27 cellular contexts compared by ENCODE assay signal in the genomic region with DNA sequence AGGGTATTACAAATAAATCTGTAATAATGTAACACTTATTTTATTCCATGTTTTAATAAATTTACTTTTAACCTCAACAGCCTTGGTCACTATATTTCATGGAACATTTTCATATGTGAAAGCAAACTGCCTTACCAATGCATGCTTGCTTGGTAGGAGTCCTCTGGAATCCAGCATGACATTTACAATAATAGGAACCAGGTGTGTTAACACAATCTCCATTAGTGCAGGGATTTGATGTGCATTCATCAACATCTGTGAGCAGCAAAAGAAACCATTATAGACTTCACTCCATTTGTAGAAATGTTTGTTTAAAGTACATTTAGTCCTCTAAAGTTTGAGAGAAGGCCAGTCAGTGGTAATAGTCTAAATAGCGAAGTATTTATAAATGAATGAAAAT.
"Had no signal": no experiment of that assay in that cellular context is flagged by ENCODE, and none has a peak within 500 bp of the region (broad histone marks: within the 10 kb centered on the region; RNA-seq: fewer than 3 reads in every experiment).

No MANE protein-coding gene starts in this region.

- H3K27me3 ChIP-seq: esophagus muscularis mucosa, neural progenitor cell, tibial artery had no signal

- H3K4me3 ChIP-seq: coronary artery, esophagus muscularis mucosa, neural progenitor cell, psoas muscle, skin epidermis, tibial artery had no signal

- ATAC-seq: activated CD8-positive, alpha-beta T cell treated with anti-CD3 and anti-CD28 coated beads, Interleukin-2, amount 10 ng/mL, durations not matched to agents 7 days and 5 days; left cardiac atrium; psoas muscle; right cardiac atrium; stimulated activated effector memory CD8-positive, alpha-beta T cell treated with anti-CD3 and anti-CD28 coated beads, Interleukin-12 subunit alpha, Interleukin-12 subunit beta, amount 100 ng/mL, for 72 hours; stimulated activated naive CD8-positive, alpha-beta T cell treated with anti-CD3 and anti-CD28 coated beads, Interleukin-15, amount 100 ng/mL, for 72 hours had no signal

- H3K27ac Mint-ChIP-seq: activated CD8-positive, alpha-beta T cell treated with anti-CD3 and anti-CD28 coated beads, Interleukin-2, amount 10 ng/mL, durations not matched to agents 7 days and 5 days; activated T-helper 1 cell treated with anti-CD3 and anti-CD28 coated beads, Interleukin-12 subunit alpha, Interleukin-12 subunit beta, Interleukin-2, Interleukin-4 antibody, amounts not matched to agents 30 ng/mL and 10 ng/mL and 1 ng/mL, durations not matched to agents 14 hours and 24 hours and 36 hours; naive B cell; stimulated activated effector memory CD8-positive, alpha-beta T cell treated with anti-CD3 and anti-CD28 coated beads, Interleukin-12 subunit alpha, Interleukin-12 subunit beta, amount 100 ng/mL, for 72 hours; stimulated activated naive CD8-positive, alpha-beta T cell treated with anti-CD3 and anti-CD28 coated beads, Interleukin-15, amount 100 ng/mL, for 72 hours had no signal

- H3K9ac ChIP-seq: neural progenitor cell had no signal

- H3K4me2 ChIP-seq: neural progenitor cell had no signal

- H3K27ac ChIP-seq: coronary artery, neural progenitor cell, psoas muscle, skin epidermis, tibial artery had no signal

- H3K36me3 ChIP-seq: esophagus muscularis mucosa, tibial artery had no signal

- H3K9me3 Mint-ChIP-seq: activated T-helper 1 cell treated with anti-CD3 and anti-CD28 coated beads, Interleukin-12 subunit alpha, Interleukin-12 subunit beta, Interleukin-2, Interleukin-4 antibody, amounts not matched to agents 30 ng/mL and 10 ng/mL and 1 ng/mL, durations not matched to agents 14 hours and 24 hours and 36 hours; neural progenitor cell; stimulated activated effector memory CD8-positive, alpha-beta T cell treated with anti-CD3 and anti-CD28 coated beads, Interleukin-12 subunit alpha, Interleukin-12 subunit beta, amount 100 ng/mL, for 72 hours; stimulated activated naive CD8-positive, alpha-beta T cell treated with anti-CD3 and anti-CD28 coated beads, Interleukin-15, amount 100 ng/mL, for 72 hours had no signal

- H3K27me3 Mint-ChIP-seq: naive B cell; stimulated activated naive CD8-positive, alpha-beta T cell treated with anti-CD3 and anti-CD28 coated beads, Interleukin-15, amount 100 ng/mL, for 72 hours had no signal

- H3K4me3 Mint-ChIP-seq: activated CD8-positive, alpha-beta T cell treated with anti-CD3 and anti-CD28 coated beads, Interleukin-2, amount 10 ng/mL, durations not matched to agents 7 days and 5 days; activated T-helper 1 cell treated with anti-CD3 and anti-CD28 coated beads, Interleukin-12 subunit alpha, Interleukin-12 subunit beta, Interleukin-2, Interleukin-4 antibody, amounts not matched to agents 30 ng/mL and 10 ng/mL and 1 ng/mL, durations not matched to agents 14 hours and 24 hours and 36 hours; naive B cell; neural progenitor cell; stimulated activated effector memory CD8-positive, alpha-beta T cell treated with anti-CD3 and anti-CD28 coated beads, Interleukin-12 subunit alpha, Interleukin-12 subunit beta, amount 100 ng/mL, for 72 hours; stimulated activated naive CD8-positive, alpha-beta T cell treated with anti-CD3 and anti-CD28 coated beads, Interleukin-15, amount 100 ng/mL, for 72 hours had no signal

- H3K36me3 Mint-ChIP-seq: naive B cell; stimulated activated effector memory CD8-positive, alpha-beta T cell treated with anti-CD3 and anti-CD28 coated beads, Interleukin-12 subunit alpha, Interleukin-12 subunit beta, amount 100 ng/mL, for 72 hours had no signal

- H3K4me1 Mint-ChIP-seq: naive B cell; stimulated activated effector memory CD8-positive, alpha-beta T cell treated with anti-CD3 and anti-CD28 coated beads, Interleukin-12 subunit alpha, Interleukin-12 subunit beta, amount 100 ng/mL, for 72 hours; stimulated activated naive CD8-positive, alpha-beta T cell treated with anti-CD3 and anti-CD28 coated beads, Interleukin-15, amount 100 ng/mL, for 72 hours had no signal

- H3K9me3 ChIP-seq: esophagus muscularis mucosa, psoas muscle, tibial artery had no signal

- DNase-seq: activated CD4-positive, alpha-beta T cell treated with anti-CD3 and anti-CD28 coated beads for 1 hour; activated CD4-positive, alpha-beta T cell treated with anti-CD3 and anti-CD28 coated beads, Interleukin-2, amount 50 U/mL, for 1 hour; activated CD8-positive, alpha-beta T cell treated with anti-CD3 and anti-CD28 coated beads, Interleukin-2, amount 10 ng/mL, durations not matched to agents 7 days and 5 days; activated gamma-delta T cell; activated naive CD4-positive, alpha-beta T cell treated with anti-CD3 and anti-CD28 coated beads, Interleukin-2, amount 50 U/mL, for 16 hours; aorta; cerebellar nuclear complex; glutamatergic neuron; hypothalamus; left cardiac atrium; mesenchymal stem cell; naive B cell; psoas muscle; right cardiac atrium; stimulated activated CD4-positive, alpha-beta T cell treated with anti-CD3 and anti-CD28 coated beads, Interleukin-2, amount 100 ng/mL, for 24 hours; stimulated activated naive CD8-positive, alpha-beta T cell treated with anti-CD3 and anti-CD28 coated beads, Interleukin-15, amount 100 ng/mL, for 72 hours; T-helper 1 cell; tibial artery had no signal

- FAIRE-seq: bronchial epithelial cell, frontal cortex, TTC549 had no signal

- H2AFZ ChIP-seq: neural progenitor cell had no signal

- H3K4me1 ChIP-seq: psoas muscle, tibial artery had no signal
